Comparison of ENCODE assay signal across 8 cellular contexts in the genomic region with DNA sequence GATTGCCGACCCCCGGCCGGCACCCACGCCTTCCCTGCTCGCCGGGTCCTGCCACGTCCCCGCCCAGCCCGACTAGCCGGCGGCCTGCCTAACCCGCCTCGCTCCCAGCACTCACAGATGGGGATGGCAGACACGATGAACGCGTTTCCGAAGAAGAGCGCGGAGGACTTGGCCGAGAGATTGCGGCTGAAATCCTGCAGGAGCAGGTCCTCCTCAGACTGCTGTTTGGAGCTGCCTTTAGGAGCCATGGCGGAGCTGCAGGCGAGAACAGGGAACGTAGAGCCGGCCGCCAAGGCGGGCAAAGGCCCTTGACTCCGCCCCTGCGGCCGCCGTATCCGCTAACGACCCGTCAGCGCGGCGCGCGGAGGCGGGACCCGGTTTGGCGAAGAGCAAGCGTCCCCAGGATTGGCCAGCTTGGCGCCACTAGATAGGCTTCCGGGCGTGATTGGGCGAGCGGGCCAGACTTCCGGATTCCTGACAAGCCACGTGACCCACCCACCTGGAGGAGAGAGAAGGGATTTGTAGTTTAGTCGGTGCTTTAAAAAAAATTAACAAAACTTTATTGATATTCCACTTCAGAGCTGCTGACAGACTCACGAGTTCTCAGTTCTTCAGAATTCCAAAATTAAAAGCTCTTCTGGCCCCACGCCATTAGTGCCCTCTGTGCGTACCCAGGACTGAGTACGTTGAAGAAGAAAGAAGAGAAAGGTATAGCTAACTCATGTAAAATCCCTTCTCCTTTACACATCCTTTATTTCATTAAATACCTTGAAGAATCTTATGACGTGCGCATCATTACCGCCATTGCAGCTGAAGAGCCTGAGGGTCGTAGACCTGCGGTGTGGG. TPM values are rescaled to one million over a fixed set of nuclear protein-coding genes. Genes with fewer than 3 reads are reported as not detected.
A peak's percentile ranks its signal among the peaks of the same experiment; 100 is the strongest.
DNase-seq lines count a peak whose midpoint lies in the region; ATAC-seq and TF ChIP-seq lines count a peak whose summit lies in the region.

TSS of gene SSR3 (minus strand) at position 276 of the 846 bp plus-strand sequence. CDS start at position 248, 28 bp downstream.

- H3K4me3 Mint-ChIP-seq in activated T-cell treated with anti-CD3 and anti-CD28 coated beads, Interleukin-2, amount 50 U/mL, for 4 hours, result peak within 1 kb of the TSS; percentile 97

- peak within 1 kb of the TSS; percentile 88 to 90 for H3K9ac ChIP-seq in mucosa of rectum (ENCODE audit: low read depth in 1 of 2, low read length in 2 of 2)

- H3K27me3 ChIP-seq in Panc1 (ENCODE audit: control insufficient read depth, insufficient read depth, low read length), result no peaks in the 10 kb centered on the region
- no peaks in the 10 kb centered on the region for H3K27me3 ChIP-seq in mucosa of rectum (ENCODE audit: control insufficient read depth in 2 of 2, insufficient read depth in 2 of 2, low read length in 2 of 2)

- CTCF ChIA-PET in Panc1 (lab: Charles Lee), result interaction anchor here (0.7 kb wide), 1 partner anchor 465 kb away, joined by 3 read pairs; no protein-coding TSS in a partner anchor

- H3K36me3 Mint-ChIP-seq in activated T-cell treated with anti-CD3 and anti-CD28 coated beads, Interleukin-2, amount 50 U/mL, for 4 hours (ENCODE audit: insufficient read depth), result peaks cover 23% of the 10 kb centered on the region

- TF ChIP-seq POLR2A in erythroblast (IDR thresholded peaks at IDR 0.05; ENCODE audit: low read length), result peak; percentile 91

- H3K4me1 ChIP-seq in Panc1 (ENCODE audit: control insufficient read depth, insufficient read depth, low read length) (peaks cover 12% of the 10 kb centered on the region; the same call in 1 of the 2 replicates), mucosa of rectum (ENCODE audit: control insufficient read depth in 2 of 2, insufficient read depth in 2 of 2, low read length in 2 of 2) (peaks cover 8 to 12% of the 10 kb centered on the region in 2 donors)

- in situ Hi-C loops in Panc1 (cut with HindIII; ENCODE audit: low pct_unique_long_range_greater_than_20kb, low sequenced_read_pairs), result no loop called here

- no peaks in the 10 kb centered on the region for H3K9me3 ChIP-seq in Panc1 (ENCODE audit: control insufficient read depth, insufficient read depth, low read depth, low read length)
- H3K9me3 ChIP-seq in mucosa of rectum (ENCODE audit: control insufficient read depth in 2 of 2, low read length in 2 of 2), result no peaks in the 10 kb centered on the region

- no peak for TF ChIP-seq CTCF in Panc1 (IDR thresholded peaks at IDR 0.05)

- no TSS peak for BruUV-seq in Panc1 (replicated peaks; lab: Mats Ljungman, UMichigan)

- H3K9me3 Mint-ChIP-seq in activated T-cell treated with anti-CD3 and anti-CD28 coated beads, Interleukin-2, amount 50 U/mL, for 4 hours, result no peaks in the 10 kb centered on the region

- no peaks in the 10 kb centered on the region for H3K27me3 Mint-ChIP-seq in activated T-cell treated with anti-CD3 and anti-CD28 coated beads, Interleukin-2, amount 50 U/mL, for 4 hours (ENCODE audit: low read depth)

- H3K27ac ChIP-seq in Panc1 (ENCODE audit: low read length), result peak within 1 kb of the TSS; percentile 87
- peak within 1 kb of the TSS; percentile 80 to 93 for H3K27ac ChIP-seq in mucosa of rectum (ENCODE audit: low read depth in 2 of 2, low read length in 2 of 2)

- H3K4me1 Mint-ChIP-seq in activated T-cell treated with anti-CD3 and anti-CD28 coated beads, Interleukin-2, amount 50 U/mL, for 4 hours (ENCODE audit: low read depth), result peaks cover 44% of the 10 kb centered on the region

- POLR2A ChIA-PET in Panc1 (lab: Charles Lee), result interaction anchor here (0.6 kb wide), 1 partner anchor 246 kb away, joined by 3 read pairs; no protein-coding TSS in a partner anchor

- H3K4me3 ChIP-seq in Panc1 (ENCODE audit: low read depth in 2 of 2, low read length in 2 of 2) (peak within 1 kb of the TSS; percentile 67 to 73), mucosa of rectum (ENCODE audit: low read length in 2 of 2) (peak within 1 kb of the TSS; percentile 96 to 99)

- H3K36me3 ChIP-seq in Panc1 (ENCODE audit: control insufficient read depth, insufficient read depth, low read length), result peaks cover 17% of the 10 kb centered on the region
- H3K36me3 ChIP-seq in mucosa of rectum (ENCODE audit: control insufficient read depth in 2 of 2, insufficient read depth in 2 of 2, low read length in 2 of 2), result peaks cover 10 to 21% of the 10 kb centered on the region in 2 donors

- ATAC-seq in GM21723 (IDR thresholded peaks at IDR 0.05; ENCODE audit: unreplicated experiment) (peak; percentile 99), Panc1 (peak; percentile 100)
- peak; percentile 99 for ATAC-seq in activated T-cell treated with anti-CD3 and anti-CD28 coated beads, Interleukin-2, amount 50 U/mL, for 4 hours

- peak; percentile 99 for DNase-seq in DMS53 (lab: John Stamatoyannopoulos, UW)
- peak; percentile 92 for DNase-seq in KG1 (lab: John Stamatoyannopoulos, UW)
- DNase-seq in Panc1 (ENCODE audit: low read depth, low spot score), result peak; percentile 93
- peak; percentile 98 for DNase-seq in activated T-cell treated with anti-CD3 and anti-CD28 coated beads, Interleukin-2, amount 50 U/mL, for 4 hours
- DNase-seq in erythroblast (lab: John Stamatoyannopoulos, UW), result peak; percentile 99
- peak; percentile 98 for DNase-seq in stimulated activated CD8-positive, alpha-beta memory T cell treated with anti-CD3 and anti-CD28 coated beads, Interleukin-4, amount 100 ng/mL, for 48 hours

- intact Hi-C loops in Panc1 (cut with micrococcal nuclease; ENCODE audit: unreplicated experiment), result loop anchor here (2.0 to 5.0 kb wide), 3 partner anchors 117 to 582 kb away; partner anchors contain the start of gene TIPARP

RNA-seq across cellular contexts. Expression of gene SSR3, which starts in this region (rescaled TPM):
- total RNA-seq in Panc1 (2021; ENCODE audit: unreplicated experiment), result 154 TPM
- polyA plus RNA-seq in Panc1 (2012; ENCODE audit: insufficient read length), result 78.7 TPM
- 100 to 1,000 TPM; 133 to 153 (median 138) TPM for total RNA-seq in activated T-cell treated with anti-CD3 and anti-CD28 coated beads, Interleukin-2, amount 50 U/mL, for 4 hours

Comparison
In these comparisons a context has a peak if more than half of its experiments do, and no peak if none do; other contexts are left out.
1. Peak in every context shown above with its lines: DNase-seq, ATAC-seq, H3K4me3 ChIP-seq and H3K27ac ChIP-seq.